In genomic region chr9:129105857-129106694, GRCh38 we compare ENCODE assay signal across 25 cellular contexts.
"Had no signal": no experiment of that assay in that cellular context is flagged by ENCODE, and none has a peak within 500 bp of the region (broad histone marks: within the 10 kb centered on the region; RNA-seq: fewer than 3 reads in every experiment).

No MANE protein-coding gene starts in this region.

- H3K36me3 ChIP-seq: MG63, SJCRH30 had no signal

- DNase-seq: activated CD4-positive, alpha-beta memory T cell treated with anti-CD3 and anti-CD28 coated beads for 36 hours; activated CD4-positive, alpha-beta T cell treated with anti-CD3 and anti-CD28 coated beads, Interleukin-2, amount 10 ng/mL, durations not matched to agents 7 days and 5 days; activated CD4-positive, CD25-positive, alpha-beta regulatory T cell; activated CD8-positive, alpha-beta memory T cell treated with anti-CD3 and anti-CD28 coated beads for 24 hours; activated gamma-delta T cell; activated naive CD4-positive, alpha-beta T cell treated with anti-CD3 and anti-CD28 coated beads for 36 hours; activated T-cell treated with anti-CD3 and anti-CD28 coated beads, Interleukin-2, amount 50 U/mL, for 48 hours; MG63; MV-4-11; NCI-H1105; NCI-H1436; NCI-H1694 treated with DMSO at 0.1 percent for 48 hours; NCI-H2029 treated with DMSO at 0.1 percent for 48 hours; NCI-H510A treated with DMSO at 0.1 percent for 48 hours; NCI-H69; NK-92 treated with Interleukin-12 subunit alpha and Interleukin-12 subunit beta, amount 100 ng/mL, for 24 hours; OCI-M1; Right ventricle myocardium superior; RPMI8226; SJCRH30; SK-N-SH; T-helper 1 cell had no signal

- ATAC-seq: activated T-helper 17 cell treated with anti-CD3 and anti-CD28 coated beads, Interleukin-2, amount 50 U/mL, for 72 hours; Panc1 had no signal

- H3K9me3 ChIP-seq: MG63, SJCRH30, SK-N-SH had no signal

- H3K36me3 Mint-ChIP-seq: activated CD4-positive, alpha-beta memory T cell treated with anti-CD3 and anti-CD28 coated beads for 36 hours; activated naive CD8-positive, alpha-beta T cell had no signal

- H3K9me3 Mint-ChIP-seq: activated CD4-positive, alpha-beta memory T cell treated with anti-CD3 and anti-CD28 coated beads for 36 hours; activated CD4-positive, alpha-beta T cell treated with anti-CD3 and anti-CD28 coated beads, Interleukin-2, amount 10 ng/mL, durations not matched to agents 7 days and 5 days; activated naive CD4-positive, alpha-beta T cell treated with anti-CD3 and anti-CD28 coated beads for 36 hours; activated T-helper 17 cell treated with anti-CD3 and anti-CD28 coated beads, Interleukin-2, amount 50 U/mL, for 72 hours had no signal

- H3K4me3 Mint-ChIP-seq: activated CD4-positive, alpha-beta memory T cell treated with anti-CD3 and anti-CD28 coated beads for 36 hours; activated CD4-positive, alpha-beta T cell treated with anti-CD3 and anti-CD28 coated beads, Interleukin-2, amount 10 ng/mL, durations not matched to agents 7 days and 5 days; activated naive CD4-positive, alpha-beta T cell treated with anti-CD3 and anti-CD28 coated beads for 36 hours; activated naive CD8-positive, alpha-beta T cell; activated T-helper 17 cell treated with anti-CD3 and anti-CD28 coated beads, Interleukin-2, amount 50 U/mL, for 72 hours had no signal

- H3K9me2 ChIP-seq: SK-N-SH had no signal

- H3K27me3 ChIP-seq: MG63, SJCRH30 had no signal

- H3K27me3 Mint-ChIP-seq: activated CD4-positive, alpha-beta memory T cell treated with anti-CD3 and anti-CD28 coated beads for 36 hours; activated CD4-positive, alpha-beta T cell treated with anti-CD3 and anti-CD28 coated beads, Interleukin-2, amount 10 ng/mL, durations not matched to agents 7 days and 5 days; activated naive CD8-positive, alpha-beta T cell; activated T-helper 17 cell treated with anti-CD3 and anti-CD28 coated beads, Interleukin-2, amount 50 U/mL, for 72 hours had no signal

- H3K27ac ChIP-seq: SJCRH30 had no signal

- H3K4me3 ChIP-seq: MG63, SJCRH30 had no signal

- H3K27ac Mint-ChIP-seq: activated CD4-positive, alpha-beta memory T cell treated with anti-CD3 and anti-CD28 coated beads for 36 hours; activated CD4-positive, alpha-beta T cell treated with anti-CD3 and anti-CD28 coated beads, Interleukin-2, amount 10 ng/mL, durations not matched to agents 7 days and 5 days; activated naive CD4-positive, alpha-beta T cell treated with anti-CD3 and anti-CD28 coated beads for 36 hours; activated naive CD8-positive, alpha-beta T cell; activated T-helper 17 cell treated with anti-CD3 and anti-CD28 coated beads, Interleukin-2, amount 50 U/mL, for 72 hours had no signal

- H3K4me2 ChIP-seq: SK-N-SH had no signal
